ENCODE assay signal across 28 cellular contexts in genomic region chr13:34320084-34320483, GRCh38.
"Had no signal": no experiment of that assay in that cellular context is flagged by ENCODE, and none has a peak within 500 bp of the region (broad histone marks: within the 10 kb centered on the region; RNA-seq: fewer than 3 reads in every experiment).

No MANE protein-coding gene starts in this region.

- DNase-seq: stimulated activated CD4-positive, alpha-beta T cell treated with anti-CD3 and anti-CD28 coated beads, Interleukin-2, amount 100 ng/mL, for 48 hours; stimulated activated CD4-positive, alpha-beta T cell treated with anti-CD3 and anti-CD28 coated beads, Interleukin-4, amount 100 ng/mL, for 1 hour; stimulated activated CD4-positive, alpha-beta T cell treated with anti-CD3 and anti-CD28 coated beads, Interleukin-4, amount 100 ng/mL, for 24 hours; stimulated activated CD4-positive, alpha-beta T cell treated with anti-CD3 and anti-CD28 coated beads, Interleukin-4, amount 100 ng/mL, for 4 hours; stimulated activated CD8-positive, alpha-beta memory T cell treated with anti-CD3 and anti-CD28 coated beads, Interleukin-4, amount 100 ng/mL, for 48 hours; stimulated activated naive B cell treated with anti-CD40 and anti-IgM and Interleukin-4, amounts not matched to agents 10 μg/mL and 1 μg/mL and 100 μg/mL, for 72 hours; stimulated activated naive CD4-positive, alpha-beta T cell; stimulated activated naive CD4-positive, alpha-beta T cell treated with Interleukin-2 at 50 U/mL for 16 hours; stimulated activated naive CD8-positive, alpha-beta T cell treated with anti-CD3 and anti-CD28 coated beads, Interleukin-15, amount 100 ng/mL, for 72 hours; stimulated activated naive CD8-positive, alpha-beta T cell treated with anti-CD3 and anti-CD28 coated beads, Interleukin-15, Interleukin-2, amounts not matched to agents 100 U/mL and 50 U/mL, for 24 hours; stomach; substantia nigra; testis; thyroid gland; tibial artery; transverse colon; trophoblast cell; upper lobe of left lung; upper lobe of right lung; uterus had no signal

- H3K4me1 ChIP-seq: suprapubic skin, testis, tibial nerve, transverse colon, upper lobe of left lung, upper lobe of right lung, uterus, vagina had no signal

- H3K4me3 Mint-ChIP-seq: stimulated activated effector memory CD8-positive, alpha-beta T cell treated with anti-CD3 and anti-CD28 coated beads, Interleukin-12 subunit alpha, Interleukin-12 subunit beta, amount 100 ng/mL, for 72 hours; stimulated activated memory B cell treated with anti-CD40 and anti-IgM and Interleukin-4, amounts not matched to agents 10 μg/mL and 1 μg/mL and 100 μg/mL, for 72 hours; stimulated activated naive B cell treated with anti-CD40 and anti-IgM and Interleukin-4, amounts not matched to agents 10 μg/mL and 1 μg/mL and 100 μg/mL, for 72 hours; stimulated activated naive CD8-positive, alpha-beta T cell treated with anti-CD3 and anti-CD28 coated beads, Interleukin-15, amount 100 ng/mL, for 72 hours; stimulated activated naive CD8-positive, alpha-beta T cell treated with anti-CD3 and anti-CD28 coated beads, Interleukin-15, Interleukin-2, amounts not matched to agents 100 ng/mL and 50 ng/mL, for 24 hours; type B pancreatic cell had no signal

- H3K36me3 Mint-ChIP-seq: stimulated activated effector memory CD8-positive, alpha-beta T cell treated with anti-CD3 and anti-CD28 coated beads, Interleukin-12 subunit alpha, Interleukin-12 subunit beta, amount 100 ng/mL, for 72 hours; stimulated activated memory B cell treated with anti-CD40 and anti-IgM and Interleukin-4, amounts not matched to agents 10 μg/mL and 1 μg/mL and 100 μg/mL, for 72 hours; stimulated activated naive B cell treated with anti-CD40 and anti-IgM and Interleukin-4, amounts not matched to agents 10 μg/mL and 1 μg/mL and 100 μg/mL, for 72 hours; type B pancreatic cell had no signal

- H3K27ac Mint-ChIP-seq: stimulated activated effector memory CD8-positive, alpha-beta T cell treated with anti-CD3 and anti-CD28 coated beads, Interleukin-12 subunit alpha, Interleukin-12 subunit beta, amount 100 ng/mL, for 72 hours; stimulated activated memory B cell treated with anti-CD40 and anti-IgM and Interleukin-4, amounts not matched to agents 10 μg/mL and 1 μg/mL and 100 μg/mL, for 72 hours; stimulated activated naive B cell treated with anti-CD40 and anti-IgM and Interleukin-4, amounts not matched to agents 10 μg/mL and 1 μg/mL and 100 μg/mL, for 72 hours; stimulated activated naive CD8-positive, alpha-beta T cell treated with anti-CD3 and anti-CD28 coated beads, Interleukin-15, amount 100 ng/mL, for 72 hours; stimulated activated naive CD8-positive, alpha-beta T cell treated with anti-CD3 and anti-CD28 coated beads, Interleukin-15, Interleukin-2, amounts not matched to agents 100 ng/mL and 50 ng/mL, for 24 hours; type B pancreatic cell had no signal

- H3K27ac ChIP-seq: stomach, suprapubic skin, testis, thoracic aorta, thyroid gland, tibial artery, tibial nerve, transverse colon, upper lobe of left lung, upper lobe of right lung, uterus, vagina had no signal

- H3K4me1 Mint-ChIP-seq: stimulated activated effector memory CD8-positive, alpha-beta T cell treated with anti-CD3 and anti-CD28 coated beads, Interleukin-12 subunit alpha, Interleukin-12 subunit beta, amount 100 ng/mL, for 72 hours; stimulated activated memory B cell treated with anti-CD40 and anti-IgM and Interleukin-4, amounts not matched to agents 10 μg/mL and 1 μg/mL and 100 μg/mL, for 72 hours; stimulated activated naive B cell treated with anti-CD40 and anti-IgM and Interleukin-4, amounts not matched to agents 10 μg/mL and 1 μg/mL and 100 μg/mL, for 72 hours; stimulated activated naive CD8-positive, alpha-beta T cell treated with anti-CD3 and anti-CD28 coated beads, Interleukin-15, amount 100 ng/mL, for 72 hours had no signal

- H3K9me3 ChIP-seq: stomach, suprapubic skin, testis, thoracic aorta, thyroid gland, tibial artery, tibial nerve, transverse colon, upper lobe of left lung, upper lobe of right lung, uterus, vagina had no signal

- H3K27me3 Mint-ChIP-seq: stimulated activated memory B cell treated with anti-CD40 and anti-IgM and Interleukin-4, amounts not matched to agents 10 μg/mL and 1 μg/mL and 100 μg/mL, for 72 hours; stimulated activated naive B cell treated with anti-CD40 and anti-IgM and Interleukin-4, amounts not matched to agents 10 μg/mL and 1 μg/mL and 100 μg/mL, for 72 hours; stimulated activated naive CD8-positive, alpha-beta T cell treated with anti-CD3 and anti-CD28 coated beads, Interleukin-15, amount 100 ng/mL, for 72 hours; stimulated activated naive CD8-positive, alpha-beta T cell treated with anti-CD3 and anti-CD28 coated beads, Interleukin-15, Interleukin-2, amounts not matched to agents 100 ng/mL and 50 ng/mL, for 24 hours had no signal

- H3K4me3 ChIP-seq: stomach, suprapubic skin, testis, thoracic aorta, thyroid gland, tibial artery, tibial nerve, transverse colon, upper lobe of left lung, upper lobe of right lung, uterus, vagina had no signal

- H3K9me3 Mint-ChIP-seq: stimulated activated memory B cell treated with anti-CD40 and anti-IgM and Interleukin-4, amounts not matched to agents 10 μg/mL and 1 μg/mL and 100 μg/mL, for 72 hours; stimulated activated naive CD8-positive, alpha-beta T cell treated with anti-CD3 and anti-CD28 coated beads, Interleukin-15, Interleukin-2, amounts not matched to agents 100 ng/mL and 50 ng/mL, for 24 hours had no signal

- H3K27me3 ChIP-seq: stomach, suprapubic skin, testis, thyroid gland, tibial artery, tibial nerve, transverse colon, upper lobe of left lung, upper lobe of right lung, uterus, vagina had no signal

- H3K36me3 ChIP-seq: stomach, suprapubic skin, thoracic aorta, thyroid gland, tibial artery, tibial nerve, transverse colon, upper lobe of left lung, upper lobe of right lung, uterus, vagina had no signal
